Comparison of ENCODE assay signal across 8 cellular contexts in genomic region chr1:79052829-79053449, GRCh38. TPM values are rescaled to one million over a fixed set of nuclear protein-coding genes. Genes with fewer than 3 reads are reported as not detected.
A peak's percentile ranks its signal among the peaks of the same experiment; 100 is the strongest.
DNase-seq lines count a peak whose midpoint lies in the region; ATAC-seq and TF ChIP-seq lines count a peak whose summit lies in the region.

No MANE protein-coding gene starts in this region.

- no TSS peak for BruUV-seq in MCF 10A (replicated peaks; lab: Mats Ljungman, UMichigan)

- H3K4me3 Mint-ChIP-seq in CD14-positive monocyte: peak overlapping the region; percentile 73 to 84
- peak overlapping the region; percentile 57 for H3K4me3 Mint-ChIP-seq in MCF 10A (ENCODE audit: unreplicated experiment)
- no peak overlapping the region for H3K4me3 Mint-ChIP-seq in chondrocyte (ENCODE audit: unreplicated experiment)

- 82% methylated on average over 4 of the region's 4 CpGs for WGBS in hepatocyte (ENCODE audit: low lambda C conversion rate, missing lambda C conversion rate)

- H3K9me2 ChIP-seq in hepatocyte (replicated peaks; ENCODE audit: insufficient read depth): no peaks in the 10 kb centered on the region

- H3K4me3 ChIP-seq in SJCRH30 (no peak overlapping the region), hepatocyte (no peak overlapping the region)

- H3K27ac Mint-ChIP-seq in CD14-positive monocyte (peak overlapping the region in 5 of 7 donors; percentile 31 to 73 (median 47)), MCF 10A (ENCODE audit: low read depth, unreplicated experiment) (peak overlapping the region; percentile 6), chondrocyte (ENCODE audit: unreplicated experiment) (no peak overlapping the region)

- H3K27ac ChIP-seq in SJCRH30: no peak overlapping the region
- no peak overlapping the region for H3K27ac ChIP-seq in hepatocyte

- H3K36me3 ChIP-seq in SJCRH30 (no peaks in the 10 kb centered on the region), hepatocyte (replicated peaks; ENCODE audit: insufficient read depth, low read depth) (no peaks in the 10 kb centered on the region)

- H3K27me3 ChIP-seq in SJCRH30 (no peaks in the 10 kb centered on the region), hepatocyte (no peaks in the 10 kb centered on the region)

- H3K4me1 Mint-ChIP-seq in CD14-positive monocyte: peaks cover 9% of the 10 kb centered on the region
- no peaks in the 10 kb centered on the region for H3K4me1 Mint-ChIP-seq in MCF 10A (ENCODE audit: insufficient read depth, unreplicated experiment)
- H3K4me1 Mint-ChIP-seq in chondrocyte (ENCODE audit: low read depth): peaks cover 15% of the 10 kb centered on the region

- POLR2A ChIA-PET in MCF 10A (lab: Yijun Ruan, JAX): interaction anchor here (0.8 kb wide), 1 partner anchor 9 kb away, joined by 4 read pairs; no protein-coding TSS in a partner anchor

- H3K27me3 Mint-ChIP-seq in CD14-positive monocyte (ENCODE audit: low read depth in 3 of 3) (no peaks in the 10 kb centered on the region), MCF 10A (ENCODE audit: insufficient read depth, unreplicated experiment) (no peaks in the 10 kb centered on the region), chondrocyte (ENCODE audit: low read depth) (no peaks in the 10 kb centered on the region)

- H3K9me3 Mint-ChIP-seq in CD14-positive monocyte (peaks cover 1 to 10% (median 3%) of the 10 kb centered on the region in 7 donors), MCF 10A (ENCODE audit: unreplicated experiment) (peaks cover 8% of the 10 kb centered on the region), chondrocyte (ENCODE audit: low read depth) (peaks cover 5% of the 10 kb centered on the region)

- H3K9me3 ChIP-seq in SJCRH30 (replicated peaks): no peaks in the 10 kb centered on the region; the same call in 1 of the 2 replicates
- H3K9me3 ChIP-seq in hepatocyte (ENCODE audit: low read depth): no peaks in the 10 kb centered on the region

- H4K20me1 ChIP-seq in hepatocyte (ENCODE audit: insufficient read depth, poor library complexity, severe bottlenecking): no peaks in the 10 kb centered on the region

- no peaks in the 10 kb centered on the region for H3K79me2 ChIP-seq in hepatocyte

- ATAC-seq in GM19324 (IDR thresholded peaks at IDR 0.05; ENCODE audit: low FRiP score, unreplicated experiment): peak; percentile 86
- ATAC-seq in HG03159 (IDR thresholded peaks at IDR 0.05; ENCODE audit: unreplicated experiment): peak; percentile 98

- intact Hi-C loops in CD14-positive monocyte (cut with micrococcal nuclease) (no loop called here), MCF 10A (cut with micrococcal nuclease) (no loop called here)

- CTCF ChIA-PET in MCF 10A (lab: Yijun Ruan, JAX): no interaction called here

- TF ChIP-seq CTCF in CD14-positive monocyte (IDR thresholded peaks at IDR 0.05) (no peak), MCF 10A (IDR thresholded peaks at IDR 0.05; ENCODE audit: unreplicated experiment) (no peak), chondrocyte (IDR thresholded peaks at IDR 0.05) (no peak), hepatocyte (IDR thresholded peaks at IDR 0.05; ENCODE audit: poor library complexity) (no peak)

- H3K36me3 Mint-ChIP-seq in CD14-positive monocyte: no peaks in the 10 kb centered on the region
- H3K36me3 Mint-ChIP-seq in MCF 10A (ENCODE audit: insufficient read depth, unreplicated experiment): no peaks in the 10 kb centered on the region
- H3K36me3 Mint-ChIP-seq in chondrocyte (ENCODE audit: low read depth): peaks cover 4% of the 10 kb centered on the region

- H2AFZ ChIP-seq in hepatocyte: no peak overlapping the region

- no peak for DNase-seq in CD14-positive monocyte (ENCODE audit: low spot score)
- DNase-seq in MCF 10A (ENCODE audit: unreplicated experiment): no peak
- no peak for DNase-seq in SJCRH30
- DNase-seq in chondrocyte (ENCODE audit: low spot score): no peak
- DNase-seq in DMS79 (lab: John Stamatoyannopoulos, UW): no peak
- DNase-seq in hepatocyte (ENCODE audit: low spot score): no peak

- H3K4me2 ChIP-seq in hepatocyte: no peak overlapping the region

- H3K4me1 ChIP-seq in SJCRH30: no peaks in the 10 kb centered on the region
- H3K4me1 ChIP-seq in hepatocyte (ENCODE audit: insufficient read depth): no peaks in the 10 kb centered on the region

RNA-seq across cellular contexts. Expression of gene ADGRL4, which starts 46.4 kb away (rescaled TPM):
- polyA plus RNA-seq in CD14-positive monocyte (not detected), hepatocyte (0.44 and 2.4 TPM in 2 replicates)
- total RNA-seq in MCF 10A (2022) (0.21 TPM in 1 of 2 replicates, not detected in the other), chondrocyte (4.9 to 6.9 TPM (median 5.7 TPM) in 3 replicates), hepatocyte (1.7 and 2.2 TPM in 2 replicates)
- total RNA-seq in SJCRH30 (2014; rRNA removed; shearing (Covaris generic)): not detected in 2 replicates
